ENCODE assay signal across 1 cellular context in the genomic region with DNA sequence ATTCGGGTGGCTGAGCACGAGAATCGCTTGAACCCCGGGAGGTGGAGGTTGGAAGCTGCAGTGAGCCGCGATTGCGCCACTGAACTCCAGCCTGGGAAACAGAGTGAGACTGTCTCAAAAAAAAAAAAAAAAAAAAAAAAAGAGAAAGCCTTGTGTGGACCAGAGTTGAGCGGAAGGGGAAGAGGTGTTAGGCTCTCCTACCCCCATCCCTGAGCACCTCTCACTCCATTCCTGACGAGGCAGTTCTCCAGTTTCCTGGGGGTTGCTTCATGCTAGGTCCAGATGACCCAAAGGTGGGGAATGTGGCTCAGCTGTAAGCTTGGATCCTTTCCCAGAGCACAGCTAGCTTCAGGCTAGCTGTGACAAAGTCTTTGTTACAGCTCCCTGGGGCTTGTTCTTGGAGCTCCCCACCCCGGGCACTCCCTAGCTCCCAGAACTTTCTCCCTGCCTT.
TF ChIP-seq lines count a peak whose summit lies in the region.

No MANE protein-coding gene starts in this region.

TF ChIP-seq in SK-N-SH, 30 proteins besides CTCF, POLR2A, EP300 and RAD21 (continued from another document):
- no peak for TF ChIP-seq REST (IDR thresholded peaks at IDR 0.05; ENCODE audit: low read depth, low read length)
- TF ChIP-seq CHD2 (IDR thresholded peaks at IDR 0.05; ENCODE audit: low read length, partially characterized antibody) = no peak
- no peak for TF ChIP-seq POLR2AphosphoS5 (IDR thresholded peaks at IDR 0.05; ENCODE audit: low read depth, low read length)
- TF ChIP-seq FOSL2 (IDR thresholded peaks at IDR 0.05; ENCODE audit: borderline replicate concordance, low read depth) = 0 out of 2 replicates have a peak, but pooled peaks have one; percentile 10
